1 cellular context compared by ENCODE assay signal in the genomic region with DNA sequence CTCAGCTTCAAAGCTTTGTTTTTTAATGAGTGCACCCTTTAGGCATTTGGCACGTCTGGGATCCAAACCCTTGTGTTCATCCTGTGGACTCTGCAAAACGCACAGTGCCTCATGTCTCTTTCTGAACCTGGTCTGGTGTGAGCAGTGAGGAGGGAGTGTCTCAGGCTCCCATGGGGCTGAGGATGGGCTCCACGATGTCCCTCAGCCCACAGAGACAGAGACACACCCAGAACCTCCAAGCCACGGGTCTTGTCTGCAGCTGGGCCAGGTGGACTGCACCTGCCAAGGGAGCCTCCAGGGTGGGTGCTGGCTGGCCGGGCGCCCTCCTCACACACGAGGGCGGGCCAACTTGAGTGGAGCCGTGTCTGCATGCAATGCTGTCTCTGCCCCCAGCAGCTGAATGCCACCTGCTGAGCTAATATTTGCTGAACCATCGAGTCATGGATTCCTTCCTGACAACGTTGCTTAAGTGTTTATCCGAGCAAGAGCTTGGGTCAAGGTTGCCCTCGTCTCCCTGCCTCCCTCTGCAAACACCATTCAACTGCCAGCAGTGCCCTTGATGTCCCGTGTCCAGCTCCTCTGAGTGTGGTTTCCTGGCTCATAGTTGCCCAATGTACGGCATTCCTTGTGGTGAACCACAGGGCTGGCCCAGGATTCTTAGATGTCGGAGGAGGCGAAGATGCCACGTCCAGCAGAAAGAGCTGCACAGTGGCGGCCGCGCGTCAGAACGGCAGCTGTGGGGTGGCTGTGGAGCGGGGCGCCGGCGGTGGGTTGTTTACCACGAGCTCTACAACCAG.
A peak's percentile ranks its signal among the peaks of the same experiment; 100 is the strongest.
TF ChIP-seq lines count a peak whose summit lies in the region.

No MANE protein-coding gene starts in this region.

TF ChIP-seq in HepG2, 621 proteins besides CTCF, POLR2A, EP300 and RAD21 (continued from another document):
- no peak for TF ChIP-seq ZNF318 (CRISPR knock-in tag; IDR thresholded peaks at IDR 0.05)
- 0 out of 2 replicates have a peak, but pooled peaks have one; percentile 76 for TF ChIP-seq ZC3H13 (CRISPR knock-in tag; IDR thresholded peaks at IDR 0.05)
- peak; percentile 95 for TF ChIP-seq FOSL2 (CRISPR knock-in tag; IDR thresholded peaks at IDR 0.05)
- TF ChIP-seq MYC (CRISPR knock-in tag; IDR thresholded peaks at IDR 0.05; ENCODE audit: borderline replicate concordance): no peak
- TF ChIP-seq ZNF350 (CRISPR knock-in tag; IDR thresholded peaks at IDR 0.05; ENCODE audit: borderline replicate concordance, low read depth): peak; percentile 76; the same call in 1 of the 2 replicates
